1 cellular context compared by ENCODE assay signal in the genomic region with DNA sequence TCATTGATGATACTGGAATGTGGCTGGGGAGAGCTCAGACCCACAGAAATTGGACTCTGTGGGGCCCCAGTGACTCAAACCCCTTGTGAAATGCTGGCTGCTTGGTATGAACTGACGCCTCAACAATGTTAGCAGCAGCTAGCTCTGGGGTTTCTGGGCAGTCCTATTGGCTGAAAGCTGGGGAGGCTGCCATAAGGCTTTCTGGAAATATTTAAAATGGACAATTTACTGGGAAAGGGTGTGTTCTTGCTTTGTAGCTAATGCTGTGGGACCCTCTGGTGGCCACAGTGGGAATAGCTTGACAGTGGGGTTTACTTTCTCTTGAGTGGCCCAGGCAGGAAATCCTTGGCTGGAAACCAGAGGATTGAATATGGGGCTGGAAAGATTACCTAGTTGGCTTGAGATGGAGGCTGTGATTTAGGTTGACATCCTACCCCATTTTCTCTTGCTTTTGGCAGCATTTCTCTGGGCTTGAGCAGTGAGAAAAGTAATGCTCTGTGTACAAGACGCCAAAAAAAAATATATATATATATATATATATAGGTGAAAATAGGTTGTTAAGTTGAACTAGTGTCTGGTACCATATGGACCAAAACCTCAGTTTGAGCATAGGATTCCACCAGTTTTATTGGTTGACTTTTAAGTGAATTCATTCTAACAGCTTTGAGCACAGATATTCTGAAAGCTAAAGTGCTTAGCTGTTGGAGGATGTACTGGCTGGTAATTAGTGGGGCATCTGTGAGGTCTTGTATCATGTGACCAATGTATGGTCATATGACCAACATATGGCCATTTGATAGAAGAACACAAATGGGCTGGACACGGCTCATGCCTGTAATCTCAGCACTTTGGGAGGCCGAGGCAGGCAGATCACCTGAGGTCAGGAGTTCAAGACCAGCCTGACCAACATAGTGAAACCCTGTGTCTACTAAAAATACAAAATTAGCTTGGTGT.
TF ChIP-seq lines count a peak whose summit lies in the region.

No MANE protein-coding gene starts in this region.

TF ChIP-seq in endothelial cell of umbilical vein, 7 proteins besides CTCF, POLR2A, EP300 and RAD21 (continued from another document):
- TF ChIP-seq, protein P1, sequence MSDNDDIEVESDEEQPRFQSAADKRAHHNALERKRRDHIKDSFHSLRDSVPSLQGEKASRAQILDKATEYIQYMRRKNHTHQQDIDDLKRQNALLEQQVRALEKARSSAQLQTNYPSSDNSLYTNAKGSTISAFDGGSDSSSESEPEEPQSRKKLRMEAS (IDR thresholded peaks at IDR 0.05; ENCODE audit: insufficient read depth, insufficient read length) = no peak
- no peak for TF ChIP-seq GATA2 (IDR thresholded peaks at IDR 0.05; ENCODE audit: insufficient read depth, insufficient read length, low read depth, low read length)
- no peak for TF ChIP-seq EZH2 (IDR thresholded peaks at IDR 0.05; ENCODE audit: borderline replicate concordance, low read depth, low read length, severe bottlenecking)
- no peak for TF ChIP-seq FOS (IDR thresholded peaks at IDR 0.05; ENCODE audit: borderline replicate concordance, insufficient read depth, low read length)
